Comparison of ENCODE assay signal across 1 cellular context in the genomic region with DNA sequence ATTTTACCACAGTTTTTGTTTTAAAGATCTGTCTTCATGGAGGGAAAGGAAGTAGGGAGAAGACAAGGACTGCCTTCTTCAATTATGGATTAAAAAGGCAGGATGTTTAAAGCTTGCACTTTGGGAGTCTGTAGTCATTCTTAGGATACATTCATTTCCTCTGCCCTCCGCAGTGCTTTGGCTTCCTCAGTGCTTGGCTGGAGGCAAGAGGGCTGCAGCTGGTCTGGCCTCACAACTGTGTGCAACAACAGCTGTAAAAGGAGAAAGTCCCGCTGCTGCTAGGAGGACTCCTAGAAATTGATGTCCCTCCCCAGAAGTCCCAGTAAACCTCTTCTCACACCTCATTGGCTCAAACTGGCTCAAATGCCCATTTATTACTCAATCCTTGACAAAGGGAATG.
TF ChIP-seq lines count a peak whose summit lies in the region.

No MANE protein-coding gene starts in this region.

TF ChIP-seq in IMR-90, 13 proteins besides CTCF, POLR2A, EP300 and RAD21:
- TF ChIP-seq CEBPB (IDR thresholded peaks at IDR 0.05; ENCODE audit: low read depth, low read length) (no peak), USF2 (IDR thresholded peaks at IDR 0.05; ENCODE audit: low read depth, low read length) (no peak), BHLHE40 (IDR thresholded peaks at IDR 0.05; ENCODE audit: low read depth, low read length) (no peak), MAZ (IDR thresholded peaks at IDR 0.05; ENCODE audit: borderline replicate concordance, low read depth, low read length) (no peak), RCOR1 (IDR thresholded peaks at IDR 0.05; ENCODE audit: insufficient replicate concordance, low read length) (no peak), FOS (IDR thresholded peaks at IDR 0.05; ENCODE audit: low read depth, low read length) (no peak), RFX5 (IDR thresholded peaks at IDR 0.05; ENCODE audit: low read depth, low read length) (no peak), SMC3 (IDR thresholded peaks at IDR 0.05; ENCODE audit: low read depth, low read length) (no peak), MXI1 (IDR thresholded peaks at IDR 0.05; ENCODE audit: borderline replicate concordance, low read depth, low read length) (no peak), MAFK (IDR thresholded peaks at IDR 0.05; ENCODE audit: low read depth, low read length) (no peak), CHD1 (IDR thresholded peaks at IDR 0.05; ENCODE audit: low read depth, low read length) (no peak), NFE2L2 (IDR thresholded peaks at IDR 0.05; ENCODE audit: low read depth, low read length) (no peak)
- TF ChIP-seq, protein P1, sequence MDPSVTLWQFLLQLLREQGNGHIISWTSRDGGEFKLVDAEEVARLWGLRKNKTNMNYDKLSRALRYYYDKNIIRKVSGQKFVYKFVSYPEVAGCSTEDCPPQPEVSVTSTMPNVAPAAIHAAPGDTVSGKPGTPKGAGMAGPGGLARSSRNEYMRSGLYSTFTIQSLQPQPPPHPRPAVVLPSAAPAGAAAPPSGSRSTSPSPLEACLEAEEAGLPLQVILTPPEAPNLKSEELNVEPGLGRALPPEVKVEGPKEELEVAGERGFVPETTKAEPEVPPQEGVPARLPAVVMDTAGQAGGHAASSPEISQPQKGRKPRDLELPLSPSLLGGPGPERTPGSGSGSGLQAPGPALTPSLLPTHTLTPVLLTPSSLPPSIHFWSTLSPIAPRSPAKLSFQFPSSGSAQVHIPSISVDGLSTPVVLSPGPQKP (IDR thresholded peaks at IDR 0.05; ENCODE audit: borderline replicate concordance, low read depth, low read length) = no peak
